9 cellular contexts compared by ENCODE assay signal in genomic region chr9:93131599-93132286, GRCh38. TPM values are rescaled to one million over a fixed set of nuclear protein-coding genes. Genes with fewer than 3 reads are reported as not detected.
DNase-seq lines count a peak whose midpoint lies in the region; ATAC-seq, FAIRE-seq and TF ChIP-seq lines count a peak whose summit lies in the region.
"Had no signal": no experiment of that assay in that cellular context is flagged by ENCODE, and none has a peak within 500 bp of the region (broad histone marks: within the 10 kb centered on the region; RNA-seq: fewer than 3 reads in every experiment).

No MANE protein-coding gene starts in this region.

- no peak overlapping the region for H3K9ac ChIP-seq in H1 (replicated peaks in 1 of 4; ENCODE audit: extremely low read depth in 1 of 4, low read depth in 3 of 4, low read length in 3 of 4)
- H3K9ac ChIP-seq in trophoblast cell (ENCODE audit: low read length) = no peak overlapping the region

- TF ChIP-seq EP300 in H1 (IDR thresholded peaks at IDR 0.05; ENCODE audit: borderline replicate concordance in 1 of 2, low read depth in 2 of 2, low read length in 2 of 2) = no peak

- H2BK5ac ChIP-seq in H1 (ENCODE audit: low read depth, low read length) (0 out of 2 replicates have a peak overlapping the region, but pooled peaks have one; percentile 75), trophoblast cell (ENCODE audit: low read depth, low read length, poor library complexity) (no peak overlapping the region)

- H3K27ac ChIP-seq in H1 (ENCODE audit: low read depth, low read length) (no peak overlapping the region), trophoblast cell (ENCODE audit: low read depth, low read length) (no peak overlapping the region)

- peak overlapping the region; percentile 51; the same call in 1 of the 2 replicates for H3K18ac ChIP-seq in H1 (ENCODE audit: extremely low read depth, low read length)
- H3K18ac ChIP-seq in trophoblast cell (ENCODE audit: low read length) = no peak overlapping the region

- H4K8ac ChIP-seq in H1 (ENCODE audit: extremely low read depth, insufficient read depth, low read length) (peak overlapping the region; percentile 5; the same call in 1 of the 2 replicates), trophoblast cell (ENCODE audit: low read depth, low read length) (no peak overlapping the region)

- no peak for DNase-seq in CD14-positive monocyte (ENCODE audit: low spot score)
- DNase-seq in T-helper 17 cell = no peak
- no peak for DNase-seq in H1 (ENCODE audit: low read depth in 1 of 2, low spot score in 2 of 2)
- no peak for DNase-seq in trophoblast cell
- DNase-seq in epidermal melanocyte (ENCODE audit: insufficient read length, low spot score) = no peak
- no peak for DNase-seq in NCI-H748 (lab: John Stamatoyannopoulos, UW; ENCODE audit: unreplicated experiment)
- DNase-seq in T1000 (lab: John Stamatoyannopoulos, UW) = no peak

- peaks cover 16% of the 10 kb centered on the region; the same call in 1 of the 2 replicates for H3K23me2 ChIP-seq in H1 (ENCODE audit: low read depth, low read length)

- TF ChIP-seq RAD21 in H1 (IDR thresholded peaks at IDR 0.05 in 1 of 2, conservative IDR thresholded peaks at IDR 0.05 in 1 of 2; ENCODE audit: low read depth in 2 of 2, low read length in 2 of 2) = no peak

- H4K12ac ChIP-seq in trophoblast cell (ENCODE audit: low read depth, low read length) = no peak overlapping the region

- peak overlapping the region; percentile 59 to 96 (median 95) for H3K27ac Mint-ChIP-seq in CD14-positive monocyte
- H3K27ac Mint-ChIP-seq in T-helper 17 cell = peak overlapping the region; percentile 98

- CTCF ChIA-PET in H1 (lab: Charles Lee; ENCODE audit: partially characterized antibody) = interaction anchor here (0.7 to 3.5 kb wide), 3 partner anchors 15 to 22 kb away, joined by 3 to 17 read pairs (median 4); no protein-coding TSS in a partner anchor

- H2AFZ ChIP-seq in H1 (ENCODE audit: low read length) (no peak overlapping the region), trophoblast cell (ENCODE audit: insufficient read depth, low read length, poor library complexity) (no peak overlapping the region)

- intact Hi-C loops in CD14-positive monocyte (cut with micrococcal nuclease) = loop anchor here in 1 of 2 donors (5.0 to 10.0 kb wide), 2 partner anchors 34 to 433 kb away; partner anchors contain the start of gene CARD19

- H3K4me3 ChIP-seq in H1 (ENCODE audit: extremely low read depth in 1 of 4, insufficient read depth in 2 of 4, low read depth in 3 of 4, low read length in 4 of 4) (no peak overlapping the region), trophoblast cell (ENCODE audit: low read depth, low read length) (no peak overlapping the region)

- peak overlapping the region; percentile 84 for H2BK15ac ChIP-seq in H1 (ENCODE audit: low read length)

- H3K79me2 ChIP-seq in H1 (ENCODE audit: control insufficient read depth in 1 of 2, insufficient read depth in 2 of 2, low read length in 2 of 2) (peaks cover 0 to 11% of the 10 kb centered on the region in 2 experiments; a peak in 1 of 4 replicates), trophoblast cell (ENCODE audit: control insufficient read depth, insufficient read depth, low read length, poor library complexity) (peaks cover 10% of the 10 kb centered on the region)

- H4K20me1 ChIP-seq in H1 (replicated peaks in 1 of 2; ENCODE audit: control insufficient read depth in 1 of 2, insufficient read depth in 2 of 2, low read length in 2 of 2) = peaks cover 0 to 12% of the 10 kb centered on the region in 2 experiments

- H3K79me1 ChIP-seq in H1 (ENCODE audit: low read depth, low read length) (peaks cover 12% of the 10 kb centered on the region; the same call in 1 of the 2 replicates), trophoblast cell (ENCODE audit: low read length) (peaks cover 17% of the 10 kb centered on the region)

- H2BK12ac ChIP-seq in H1 (ENCODE audit: low read depth, low read length) (peak overlapping the region; percentile 77; the same call in 1 of the 2 replicates), trophoblast cell (ENCODE audit: low read length) (no peak overlapping the region)

- H3K56ac ChIP-seq in H1 (replicated peaks; ENCODE audit: insufficient read length, low read depth, low read length) = no peak overlapping the region

- H3K9me3 Mint-ChIP-seq in CD14-positive monocyte = peaks cover 0 to 2% (median 0%) of the 10 kb centered on the region in 7 donors
- H3K9me3 Mint-ChIP-seq: IgD-negative memory B cell had no signal

- peaks cover 38 to 56% of the 10 kb centered on the region in 2 donors for H3K36me3 Mint-ChIP-seq in CD14-positive monocyte
- no peaks in the 10 kb centered on the region for H3K36me3 Mint-ChIP-seq in T-helper 17 cell (ENCODE audit: low read depth)
- H3K36me3 Mint-ChIP-seq: IgD-negative memory B cell had no signal

- TF ChIP-seq CTCF in CD14-positive monocyte (IDR thresholded peaks at IDR 0.05) (no peak), H1 (IDR thresholded peaks at IDR 0.05; ENCODE audit: control extremely low read depth in 1 of 3, insufficient read depth in 1 of 3, low read depth in 1 of 3, low read length in 3 of 3) (no peak)

- H2AK5ac ChIP-seq in H1 (ENCODE audit: low read depth, low read length) (peak overlapping the region; percentile 17; the same call in 1 of the 2 replicates), trophoblast cell (ENCODE audit: low read length) (peak overlapping the region; percentile 34)

- H3K4me1 ChIP-seq in H1 (replicated peaks in 1 of 4; ENCODE audit: control insufficient read depth in 3 of 4, insufficient read depth in 4 of 4, low read length in 3 of 4) = peaks cover 0 to 37% (median 26%) of the 10 kb centered on the region in 4 experiments; a peak in 6 of 7 replicates
- peaks cover 24% of the 10 kb centered on the region in 2 experiments for H3K4me1 ChIP-seq in trophoblast cell (ENCODE audit: control insufficient read depth in 1 of 2, insufficient read depth in 2 of 2, low read length in 2 of 2)

- H3K23ac ChIP-seq in H1 (ENCODE audit: insufficient read length) (no peak overlapping the region), trophoblast cell (ENCODE audit: low read length) (no peak overlapping the region)

- no peak for TF ChIP-seq POLR2A in H1 (IDR thresholded peaks at IDR 0.05; ENCODE audit: control extremely low read depth in 1 of 2, low read depth in 2 of 2, low read length in 2 of 2)

- H3K4me3 Mint-ChIP-seq in CD14-positive monocyte (peak overlapping the region; percentile 92 to 94), T-helper 17 cell (peak overlapping the region; percentile 91)

- H3K14ac ChIP-seq in H1 (ENCODE audit: insufficient read length) (no peak overlapping the region), trophoblast cell (ENCODE audit: low read length) (no peak overlapping the region)

- H3K4me1 Mint-ChIP-seq in CD14-positive monocyte (peaks cover 82% of the 10 kb centered on the region), T-helper 17 cell (peaks cover 62% of the 10 kb centered on the region)

- POLR2A ChIA-PET in H1 (lab: Charles Lee; ENCODE audit: partially characterized antibody) = interaction anchor here (1.4 to 1.5 kb wide), 2 partner anchors 12 to 15 kb away, joined by 3 to 4 read pairs; no protein-coding TSS in a partner anchor

- H2BK120ac ChIP-seq in H1 (replicated peaks; ENCODE audit: low read depth, low read length) = no peak overlapping the region
- no peak overlapping the region for H2BK120ac ChIP-seq in trophoblast cell (ENCODE audit: insufficient read depth, low read length, poor library complexity)

- H3K4me2 ChIP-seq in H1 (ENCODE audit: insufficient read depth in 1 of 2, low read depth in 2 of 2, low read length in 2 of 2) = no peak overlapping the region; a peak in 1 of 4 replicates
- no peak overlapping the region for H3K4me2 ChIP-seq in trophoblast cell (ENCODE audit: low read length)

- peaks cover 0 to 13% (median 10%) of the 10 kb centered on the region in 4 experiments; a peak in 5 of 7 replicates for H3K27me3 ChIP-seq in H1 (replicated peaks in 1 of 4; ENCODE audit: control insufficient read depth in 3 of 4, extremely low read depth in 1 of 4, insufficient read depth in 3 of 4, low read length in 3 of 4)
- H3K27me3 ChIP-seq in trophoblast cell (ENCODE audit: insufficient read depth, low read length) = no peaks in the 10 kb centered on the region

- H3K4ac ChIP-seq in H1 (replicated peaks; ENCODE audit: insufficient read length, low read depth, low read length) (peak overlapping the region; percentile 44), trophoblast cell (ENCODE audit: low read depth, low read length) (no peak overlapping the region)

- no peak for FAIRE-seq in H1 (lab: Jason Lieb, UNC)

- H3K9me3 ChIP-seq in T-helper 17 cell (ENCODE audit: control insufficient read depth, low read length, poor library complexity, severe bottlenecking) = no peaks in the 10 kb centered on the region
- H3K9me3 ChIP-seq in H1 (ENCODE audit: insufficient read depth in 2 of 2, low read depth in 1 of 2, low read length in 1 of 2) = no peaks in the 10 kb centered on the region
- peaks cover 3% of the 10 kb centered on the region for H3K9me3 ChIP-seq in trophoblast cell (ENCODE audit: insufficient read depth, low read depth, low read length)

- H2BK20ac ChIP-seq in H1 (ENCODE audit: low read length) = no peak overlapping the region

- H3K27me3 Mint-ChIP-seq in CD14-positive monocyte (ENCODE audit: low read depth in 3 of 3) (peaks cover 3 to 17% (median 12%) of the 10 kb centered on the region in 3 donors), T-helper 17 cell (no peaks in the 10 kb centered on the region)

- H4K5ac ChIP-seq in H1 (ENCODE audit: insufficient read length, low read depth, low read length) = no peak overlapping the region

- H3K36me3 ChIP-seq in H1 (ENCODE audit: control insufficient read depth in 2 of 4, insufficient read depth in 4 of 4, low read length in 3 of 4) (no peaks in the 10 kb centered on the region), trophoblast cell (ENCODE audit: control insufficient read depth in 1 of 2, insufficient read depth in 2 of 2, low read length in 2 of 2) (no peaks in the 10 kb centered on the region)

- ATAC-seq in T-helper 17 cell (no peak), HG03135 (IDR thresholded peaks at IDR 0.05; ENCODE audit: unreplicated experiment) (no peak)

- no peak overlapping the region for H4K91ac ChIP-seq in H1 (replicated peaks; ENCODE audit: insufficient read length, low read length)
- peak overlapping the region; percentile 36 for H4K91ac ChIP-seq in trophoblast cell (ENCODE audit: low read depth, low read length)

- 85% methylated on average over 13 of the region's 13 CpGs; no CpG with 5 or more reads in 1 of the 2 experiments for WGBS in H1 (ENCODE audit: extremely low coverage in 1 of 2, insufficient coverage in 1 of 2, insufficient read length in 1 of 2, insufficient replicate concordance in 2 of 2, low coverage in 1 of 2, low lambda C conversion rate in 2 of 2, missing lambda C conversion rate in 1 of 2), 2 experiments
- WGBS in trophoblast cell (ENCODE audit: extremely low coverage, insufficient coverage, insufficient read length) = no CpG with 5 or more reads among the region's 13 CpGs

RNA-seq across cellular contexts. Expression of gene NINJ1, which starts 2.3 kb away (rescaled TPM):
- polyA plus RNA-seq in CD14-positive monocyte = 100 to 1,000 TPM; 290 to 469 TPM
- total RNA-seq in T-helper 17 cell = 100 to 1,000 TPM; 169 to 219 TPM
- total RNA-seq in H1 (2021; fragmentation: NEBNext Ultra II Directional; extraction: Animal tissue kit (Norgen Biotek cat#: 25700)) = 28.2 TPM in 2 replicates
- polyA plus RNA-seq in H1 (2011; rRNA removed) = 65.6 and 88.0 TPM in 2 replicates
- 45.5 TPM for polyA plus RNA-seq in H1 (2011; cell fraction: cytosol; rRNA removed)
- 45.0 TPM for polyA plus RNA-seq in H1 (2011; cell fraction: nucleus; rRNA removed)
- polyA plus RNA-seq in H1 (2012, experiment 1 of 2) = 32.2 to 46.6 TPM (median 40.1 TPM) in 4 replicates
- 36.1 TPM for polyA plus RNA-seq in H1 (2012, experiment 2 of 2)
- 32.5 TPM for polyA plus RNA-seq in H1 (2013, experiment 1 of 2)
- polyA plus RNA-seq in H1 (2013, experiment 2 of 2) = 34.8 TPM
- 13.6 and 14.1 TPM in 2 replicates for polyA minus RNA-seq in H1 (2011; rRNA and poly(A)+ RNA removed)
- polyA minus RNA-seq in H1 (2011; cell fraction: cytosol; rRNA and poly(A)+ RNA removed) = 17.8 TPM
- polyA minus RNA-seq in H1 (2011; cell fraction: nucleus; rRNA and poly(A)+ RNA removed) = 19.2 TPM
- 52.0 and 52.5 TPM in 2 replicates for polyA plus RNA-seq in trophoblast cell (2013)

RNA-seq across cellular contexts. Expression of gene CARD19, which starts 35.7 kb away (rescaled TPM):
- polyA plus RNA-seq in CD14-positive monocyte = 100 to 1,000 TPM; 130 to 137 TPM
- 10 to 100 TPM; 45.2 to 54.4 TPM for total RNA-seq in T-helper 17 cell
- 21.2 and 27.7 TPM in 2 replicates for total RNA-seq in H1 (2021; fragmentation: NEBNext Ultra II Directional; extraction: Animal tissue kit (Norgen Biotek cat#: 25700))
- 112 and 144 TPM in 2 replicates for polyA plus RNA-seq in H1 (2011; rRNA removed)
- 66.2 TPM for polyA plus RNA-seq in H1 (2011; cell fraction: cytosol; rRNA removed)
- 57.8 TPM for polyA plus RNA-seq in H1 (2011; cell fraction: nucleus; rRNA removed)
- polyA plus RNA-seq in H1 (2012, experiment 1 of 2) = 13.4 to 28.1 TPM (median 26.0 TPM) in 4 replicates
- 36.2 TPM for polyA plus RNA-seq in H1 (2012, experiment 2 of 2)
- polyA plus RNA-seq in H1 (2013, experiment 1 of 2) = 30.6 TPM
- 30.0 TPM for polyA plus RNA-seq in H1 (2013, experiment 2 of 2)
- 11.7 and 13.5 TPM in 2 replicates for polyA minus RNA-seq in H1 (2011; rRNA and poly(A)+ RNA removed)
- polyA minus RNA-seq in H1 (2011; cell fraction: cytosol; rRNA and poly(A)+ RNA removed) = 12.4 TPM
- 10.4 TPM for polyA minus RNA-seq in H1 (2011; cell fraction: nucleus; rRNA and poly(A)+ RNA removed)
- 20.3 and 21.4 TPM in 2 replicates for polyA plus RNA-seq in trophoblast cell (2013)

RNA-seq across cellular contexts. Expression of gene WNK2, which starts 52.2 kb away (rescaled TPM):
- polyA plus RNA-seq in CD14-positive monocyte (not detected), H1 (2011; rRNA removed) (12.0 and 20.6 TPM in 2 replicates)
- not detected for total RNA-seq in T-helper 17 cell
- 87.2 and 89.2 TPM in 2 replicates for total RNA-seq in H1 (2021; fragmentation: NEBNext Ultra II Directional; extraction: Animal tissue kit (Norgen Biotek cat#: 25700))
- 11.5 TPM for polyA plus RNA-seq in H1 (2011; cell fraction: cytosol; rRNA removed)
- 51.7 TPM for polyA plus RNA-seq in H1 (2011; cell fraction: nucleus; rRNA removed)
- polyA plus RNA-seq in H1 (2012, experiment 1 of 2) = 69.6 to 91.7 TPM (median 76.7 TPM) in 4 replicates
- polyA plus RNA-seq in H1 (2012, experiment 2 of 2) = 42.2 TPM
- 48.8 TPM for polyA plus RNA-seq in H1 (2013, experiment 1 of 2)
- polyA plus RNA-seq in H1 (2013, experiment 2 of 2) = 43.7 TPM
- polyA minus RNA-seq in H1 (2011; rRNA and poly(A)+ RNA removed) = 22.2 and 25.3 TPM in 2 replicates
- polyA minus RNA-seq in H1 (2011; cell fraction: cytosol; rRNA and poly(A)+ RNA removed) = 43.6 TPM
- polyA minus RNA-seq in H1 (2011; cell fraction: nucleus; rRNA and poly(A)+ RNA removed) = 37.6 TPM
- polyA plus RNA-seq in trophoblast cell (2013) = 59.1 and 59.5 TPM in 2 replicates

Comparison
In these comparisons a context has a peak if more than half of its experiments do, and no peak if none do; other contexts are left out.
1. RNA of gene WNK2, which starts 52.2 kb away (total RNA-seq): 87.2 to 89.2 TPM in H1; not detected in T-helper 17 cell; every median in the first group is over 10 times any median in the second.